Comparison of ENCODE assay signal across 13 cellular contexts in genomic region chr3:194178693-194179092, GRCh38. TPM values are rescaled to one million over a fixed set of nuclear protein-coding genes. Genes with fewer than 3 reads are reported as not detected.
DNase-seq lines count a peak whose midpoint lies in the region; ATAC-seq and TF ChIP-seq lines count a peak whose summit lies in the region.
"Had no signal": no experiment of that assay in that cellular context is flagged by ENCODE, and none has a peak within 500 bp of the region (broad histone marks: within the 10 kb centered on the region; RNA-seq: fewer than 3 reads in every experiment).

No MANE protein-coding gene starts in this region.

- no peak overlapping the region for H2BK120ac ChIP-seq in mesenchymal stem cell (ENCODE audit: low read depth, low read length)

- H3K4me2 ChIP-seq in mesenchymal stem cell (ENCODE audit: low read length, poor library complexity, severe bottlenecking), result no peak overlapping the region

- intact Hi-C loops in body of pancreas (cut with DNase I), result no loop called here

- no peak overlapping the region for H3K14ac ChIP-seq in mesenchymal stem cell (ENCODE audit: low read length in 2 of 2)

- 20 to 27% methylated on average over 6 of the region's 6 CpGs for WGBS in body of pancreas, 2 donors
- 91% methylated on average over 5 of the region's 6 CpGs for WGBS in mesenchymal stem cell

- DNase-seq in LNCaP clone FGC (ENCODE audit: low read depth) (peak; percentile 22), NCI-H2029 treated with DMSO at 0.1 percent for 48 hours (lab: John Stamatoyannopoulos, UW) (peak; percentile 54), body of pancreas (no peak), mesenchymal stem cell (no peak)
- no peak for DNase-seq in stimulated activated CD4-positive, alpha-beta T cell treated with anti-CD3 and anti-CD28 coated beads, Interleukin-2, amount 100 ng/mL, for 24 hours
- DNase-seq: C1 segment of cervical spinal cord; CD4-positive, alpha-beta memory T cell; DND-41; GF-D8; H7; IMR-90 had no signal

- peaks cover 14% of the 10 kb centered on the region for H3K4me1 ChIP-seq in body of pancreas
- H3K4me1 ChIP-seq in mesenchymal stem cell (ENCODE audit: control insufficient read depth, insufficient read depth, low read depth, low read length), result no peaks in the 10 kb centered on the region

- H3K4ac ChIP-seq in mesenchymal stem cell (ENCODE audit: low read depth in 1 of 2, low read length in 2 of 2), result no peak overlapping the region

- TF ChIP-seq POLR2A in body of pancreas (IDR thresholded peaks at IDR 0.05), result no peak

- H3K4me3 ChIP-seq in LNCaP clone FGC (ENCODE audit: low read depth, low read length) (no peak overlapping the region), body of pancreas (no peak overlapping the region), mesenchymal stem cell (ENCODE audit: insufficient read depth in 1 of 2, low read depth in 1 of 2, low read length in 2 of 2) (no peak overlapping the region)

- H3K27ac ChIP-seq in body of pancreas (no peak overlapping the region), mesenchymal stem cell (ENCODE audit: low read length, poor library complexity, severe bottlenecking) (no peak overlapping the region)

- no peak overlapping the region for H3K23ac ChIP-seq in mesenchymal stem cell (ENCODE audit: low read length in 2 of 2)

- H4K8ac ChIP-seq in mesenchymal stem cell (ENCODE audit: low read length), result no peak overlapping the region

- H3K9ac ChIP-seq in mesenchymal stem cell (ENCODE audit: low read length), result no peak overlapping the region

- peak overlapping the region; percentile 1 to 58 for H3K18ac ChIP-seq in mesenchymal stem cell (ENCODE audit: low read depth in 1 of 2, low read length in 2 of 2)

- H3K9me3 ChIP-seq in body of pancreas (no peaks in the 10 kb centered on the region), mesenchymal stem cell (ENCODE audit: control insufficient read depth, low read length) (no peaks in the 10 kb centered on the region)

- peak overlapping the region in 1 of 2 experiments; percentile 40 for H2BK12ac ChIP-seq in mesenchymal stem cell (ENCODE audit: low read length in 2 of 2)

- no peak overlapping the region for H2BK5ac ChIP-seq in mesenchymal stem cell (ENCODE audit: low read depth, low read length, poor library complexity, severe bottlenecking)

- no peaks in the 10 kb centered on the region for H3K27me3 ChIP-seq in body of pancreas
- H3K27me3 ChIP-seq in mesenchymal stem cell (ENCODE audit: control insufficient read depth in 1 of 2, insufficient read depth in 1 of 2, low read length in 2 of 2), result peaks cover 54 to 61% of the 10 kb centered on the region in 2 experiments

- ATAC-seq in body of pancreas (peak; percentile 38), GM21360 (IDR thresholded peaks at IDR 0.05; ENCODE audit: unreplicated experiment) (no peak), GM19328 (IDR thresholded peaks at IDR 0.05; ENCODE audit: unreplicated experiment) (no peak)

- H3K36me3 ChIP-seq in body of pancreas (replicated peaks in 1 of 2; ENCODE audit: insufficient read depth in 1 of 2, low read depth in 2 of 2) (no peaks in the 10 kb centered on the region), mesenchymal stem cell (ENCODE audit: control insufficient read depth in 1 of 2, insufficient read depth in 2 of 2, low read depth in 1 of 2, low read length in 2 of 2) (no peaks in the 10 kb centered on the region)

- no peak overlapping the region for H4K91ac ChIP-seq in mesenchymal stem cell (ENCODE audit: low read length)

- H2AK5ac ChIP-seq in mesenchymal stem cell (ENCODE audit: low read length, severe bottlenecking), result no peak overlapping the region

- H2BK15ac ChIP-seq in mesenchymal stem cell (ENCODE audit: low read depth, poor library complexity, severe bottlenecking), result no peak overlapping the region

- H2AFZ ChIP-seq in mesenchymal stem cell (ENCODE audit: low read depth, low read length), result no peak overlapping the region

- no peaks in the 10 kb centered on the region for H3K79me1 ChIP-seq in mesenchymal stem cell (replicated peaks; ENCODE audit: low read length, poor library complexity, severe bottlenecking)

- TF ChIP-seq CTCF in LNCaP clone FGC (IDR thresholded peaks at IDR 0.05; ENCODE audit: control insufficient read depth, extremely low read depth, insufficient read depth) (no peak), body of pancreas (IDR thresholded peaks at IDR 0.05) (no peak)

RNA-seq across cellular contexts. Expression of gene HES1, which starts 42.7 kb away (rescaled TPM):
- total RNA-seq in body of pancreas, result 10 to 100 TPM; 28.5 to 49.1 TPM
- polyA plus RNA-seq in mesenchymal stem cell (2013, experiment 1 of 2), result 194 TPM
- 184 TPM for polyA plus RNA-seq in mesenchymal stem cell (2013, experiment 2 of 2)
- total RNA-seq: CD4-positive, alpha-beta memory T cell had no signal

Comparison
In these comparisons a context has a peak if more than half of its experiments do, and no peak if none do; other contexts are left out.
1. DNase-seq: peak in LNCaP clone FGC (single experiment) and NCI-H2029 treated with DMSO at 0.1 percent for 48 hours (single experiment); none in body of pancreas (0 of 4), mesenchymal stem cell (single experiment) and stimulated activated CD4-positive, alpha-beta T cell treated with anti-CD3 and anti-CD28 coated beads, Interleukin-2, amount 100 ng/mL, for 24 hours (0 of 2).